Comparison of ENCODE assay signal across 2 cellular contexts in the genomic region with DNA sequence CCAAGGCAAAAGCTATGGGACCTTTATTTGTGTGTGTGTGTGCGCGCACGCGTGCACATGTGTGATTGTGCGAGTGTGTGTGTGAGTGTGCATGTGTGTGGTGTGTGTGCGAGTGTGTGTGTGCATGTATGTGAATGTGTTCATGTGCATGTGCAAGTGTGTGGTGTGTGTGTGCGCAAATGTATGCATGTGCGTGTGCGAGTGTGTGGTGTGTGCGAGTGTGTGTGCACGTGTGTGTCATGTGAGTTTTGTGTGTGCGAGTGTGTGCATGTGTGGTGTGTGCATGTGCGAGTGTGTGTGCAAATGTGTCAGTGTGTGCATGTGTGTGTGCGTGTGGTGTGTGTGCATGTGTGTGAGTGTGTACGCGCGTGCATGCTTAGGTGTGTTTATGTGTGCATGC.
TF ChIP-seq lines count a peak whose summit lies in the region.

No MANE protein-coding gene starts in this region.

TF ChIP-seq in HepG2, 621 proteins besides CTCF, POLR2A, EP300 and RAD21:
- TF ChIP-seq SRY (CRISPR knock-in tag; IDR thresholded peaks at IDR 0.05) (no peak), CENPX (CRISPR knock-in tag; IDR thresholded peaks at IDR 0.05) (no peak), ZNF343 (CRISPR knock-in tag; IDR thresholded peaks at IDR 0.05) (no peak), CHD4 (IDR thresholded peaks at IDR 0.05; ENCODE audit: borderline replicate concordance, low read length) (no peak), ZNF207 (IDR thresholded peaks at IDR 0.05; ENCODE audit: borderline replicate concordance) (peak; percentile 63; the same call in 1 of the 2 replicates), ZNF75D (CRISPR knock-in tag; IDR thresholded peaks at IDR 0.05; ENCODE audit: borderline replicate concordance) (no peak), ZNF34 (CRISPR knock-in tag; IDR thresholded peaks at IDR 0.05; ENCODE audit: borderline replicate concordance) (no peak), MED1 (CRISPR knock-in tag; IDR thresholded peaks at IDR 0.05) (no peak), NONO (IDR thresholded peaks at IDR 0.05) (0 out of 2 replicates have a peak, but pooled peaks have one; percentile 16), NONO (CRISPR knock-in tag; conservative IDR thresholded peaks at IDR 0.05) (no peak), ZNF737 (CRISPR knock-in tag; IDR thresholded peaks at IDR 0.05; ENCODE audit: borderline replicate concordance) (no peak), GATAD1 (CRISPR knock-in tag; IDR thresholded peaks at IDR 0.05) (no peak)
- TF ChIP-seq, protein P1, sequence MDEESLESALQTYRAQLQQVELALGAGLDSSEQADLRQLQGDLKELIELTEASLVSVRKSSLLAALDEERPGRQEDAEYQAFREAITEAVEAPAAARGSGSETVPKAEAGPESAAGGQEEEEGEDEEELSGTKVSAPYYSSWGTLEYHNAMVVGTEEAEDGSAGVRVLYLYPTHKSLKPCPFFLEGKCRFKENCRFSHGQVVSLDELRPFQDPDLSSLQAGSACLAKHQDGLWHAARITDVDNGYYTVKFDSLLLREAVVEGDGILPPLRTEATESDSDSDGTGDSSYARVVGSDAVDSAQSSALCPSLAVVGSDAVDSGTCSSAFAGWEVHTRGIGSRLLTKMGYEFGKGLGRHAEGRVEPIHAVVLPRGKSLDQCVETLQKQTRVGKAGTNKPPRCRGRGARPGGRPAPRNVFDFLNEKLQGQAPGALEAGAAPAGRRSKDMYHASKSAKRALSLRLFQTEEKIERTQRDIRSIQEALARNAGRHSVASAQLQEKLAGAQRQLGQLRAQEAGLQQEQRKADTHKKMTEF (CRISPR knock-in tag; IDR thresholded peaks at IDR 0.05), result no peak
- TF ChIP-seq, protein P2, sequence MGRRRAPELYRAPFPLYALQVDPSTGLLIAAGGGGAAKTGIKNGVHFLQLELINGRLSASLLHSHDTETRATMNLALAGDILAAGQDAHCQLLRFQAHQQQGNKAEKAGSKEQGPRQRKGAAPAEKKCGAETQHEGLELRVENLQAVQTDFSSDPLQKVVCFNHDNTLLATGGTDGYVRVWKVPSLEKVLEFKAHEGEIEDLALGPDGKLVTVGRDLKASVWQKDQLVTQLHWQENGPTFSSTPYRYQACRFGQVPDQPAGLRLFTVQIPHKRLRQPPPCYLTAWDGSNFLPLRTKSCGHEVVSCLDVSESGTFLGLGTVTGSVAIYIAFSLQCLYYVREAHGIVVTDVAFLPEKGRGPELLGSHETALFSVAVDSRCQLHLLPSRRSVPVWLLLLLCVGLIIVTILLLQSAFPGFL (CRISPR knock-in tag; IDR thresholded peaks at IDR 0.05), result no peak
- TF ChIP-seq, protein P3, sequence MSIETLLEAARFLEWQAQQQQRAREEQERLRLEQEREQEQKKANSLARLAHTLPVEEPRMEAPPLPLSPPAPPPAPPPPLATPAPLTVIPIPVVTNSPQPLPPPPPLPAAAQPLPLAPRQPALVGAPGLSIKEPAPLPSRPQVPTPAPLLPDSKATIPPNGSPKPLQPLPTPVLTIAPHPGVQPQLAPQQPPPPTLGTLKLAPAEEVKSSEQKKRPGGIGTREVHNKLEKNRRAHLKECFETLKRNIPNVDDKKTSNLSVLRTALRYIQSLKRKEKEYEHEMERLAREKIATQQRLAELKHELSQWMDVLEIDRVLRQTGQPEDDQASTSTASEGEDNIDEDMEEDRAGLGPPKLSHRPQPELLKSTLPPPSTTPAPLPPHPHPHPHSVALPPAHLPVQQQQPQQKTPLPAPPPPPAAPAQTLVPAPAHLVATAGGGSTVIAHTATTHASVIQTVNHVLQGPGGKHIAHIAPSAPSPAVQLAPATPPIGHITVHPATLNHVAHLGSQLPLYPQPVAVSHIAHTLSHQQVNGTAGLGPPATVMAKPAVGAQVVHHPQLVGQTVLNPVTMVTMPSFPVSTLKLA (IDR thresholded peaks at IDR 0.05), result peak; percentile 96

TF ChIP-seq in neural cell, 6 proteins besides CTCF, POLR2A, EP300 and RAD21:
- TF ChIP-seq EZH2 (IDR thresholded peaks at IDR 0.05; ENCODE audit: borderline replicate concordance, insufficient read depth, low read length, poor library complexity, severe bottlenecking), result no peak
- no peak for TF ChIP-seq SMC3 (conservative IDR thresholded peaks at IDR 0.05; ENCODE audit: poor library complexity)
